ENCODE assay signal across 2 cellular contexts in genomic region chr14:67415610-67416009, GRCh38. TPM values are rescaled to one million over a fixed set of nuclear protein-coding genes. Genes with fewer than 3 reads are reported as not detected.
"Had no signal": no experiment of that assay in that cellular context is flagged by ENCODE, and none has a peak within 500 bp of the region (broad histone marks: within the 10 kb centered on the region; RNA-seq: fewer than 3 reads in every experiment).

No MANE protein-coding gene starts in this region.

RNA-seq across cellular contexts. Expression of gene PLEK2, which starts 3.6 kb away (rescaled TPM):
- total RNA-seq: Right ventricle myocardium inferior, SJCRH30 had no signal
